ENCODE assay signal across 19 cellular contexts in the genomic region with DNA sequence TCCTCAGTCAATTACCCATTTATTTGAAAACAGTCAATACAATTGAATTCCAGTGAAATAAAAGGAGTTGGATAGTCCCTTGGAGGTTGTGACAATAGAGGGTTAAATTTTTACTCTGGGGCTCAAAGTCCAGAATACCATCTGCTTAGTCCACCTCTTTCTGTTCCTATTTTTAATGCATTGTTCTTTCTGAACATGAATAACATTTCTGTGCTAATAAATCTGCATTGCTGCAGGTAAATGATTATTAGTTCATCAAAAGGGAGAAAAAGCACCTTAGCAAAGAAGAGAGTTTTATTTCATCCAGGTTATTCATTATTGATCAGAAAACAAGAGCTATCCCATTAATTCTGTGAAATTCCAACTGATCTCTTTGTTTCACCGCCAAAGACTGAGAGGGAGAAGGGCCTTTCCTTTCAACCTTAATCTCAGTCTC.
DNase-seq lines count a peak whose midpoint lies in the region; ATAC-seq, FAIRE-seq and TF ChIP-seq lines count a peak whose summit lies in the region.
"Had no signal": no experiment of that assay in that cellular context is flagged by ENCODE, and none has a peak within 500 bp of the region (broad histone marks: within the 10 kb centered on the region; RNA-seq: fewer than 3 reads in every experiment).

No MANE protein-coding gene starts in this region.

- DNase-seq in GM18507 (ENCODE audit: extremely low spot score, insufficient read length, low read depth), result no peak
- DNase-seq in MM.1S, result peak; percentile 29
- no peak for DNase-seq in left colon
- no peak for DNase-seq in progenitor cell of endocrine pancreas (ENCODE audit: low spot score, unreplicated experiment)
- no peak for DNase-seq in dorsolateral prefrontal cortex
- DNase-seq in PC-9, result no peak
- DNase-seq: ACHN, AML-193, DMS153, H9, KBM-7, NCI-H1436, NCI-H2029 treated with DMSO at 0.1 percent for 48 hours, NCI-H510A treated with DMSO at 0.1 percent for 48 hours, RPMI8226, SJCRH30 had no signal

- H3K4me3 ChIP-seq in MM.1S (ENCODE audit: low read length) (peak overlapping the region; percentile 24), dorsolateral prefrontal cortex (no peak overlapping the region), PC-9 (no peak overlapping the region)
- H3K4me3 ChIP-seq: SJCRH30 had no signal

- peaks cover 18% of the 10 kb centered on the region for H3K9me3 Mint-ChIP-seq in progenitor cell of endocrine pancreas (ENCODE audit: low read depth)
- H3K9me3 Mint-ChIP-seq: H9 had no signal

- ATAC-seq in left colon, result peak; percentile 75
- ATAC-seq in HG02870 (IDR thresholded peaks at IDR 0.05; ENCODE audit: unreplicated experiment), result no peak

- no TSS peak for BruUV-seq in PC-9 (replicated peaks; lab: Mats Ljungman, UMichigan)

- no peaks in the 10 kb centered on the region for H3K9me3 ChIP-seq in MM.1S (replicated peaks; ENCODE audit: insufficient read depth, low read length)
- peaks cover 13% of the 10 kb centered on the region for H3K9me3 ChIP-seq in PC-9 (ENCODE audit: insufficient read depth, low read depth)

- H3K9me2 ChIP-seq in MM.1S (replicated peaks; ENCODE audit: insufficient read depth, low read length) (no peaks in the 10 kb centered on the region), PC-9 (ENCODE audit: insufficient read depth) (no peaks in the 10 kb centered on the region)

- H4K20me1 ChIP-seq in MM.1S (ENCODE audit: insufficient read depth, low read length) (no peaks in the 10 kb centered on the region), PC-9 (ENCODE audit: insufficient read depth) (no peaks in the 10 kb centered on the region)

- H3K27ac Mint-ChIP-seq in progenitor cell of endocrine pancreas, result peak overlapping the region; percentile 92
- H3K27ac Mint-ChIP-seq: CD14-positive monocyte, H9 had no signal

- peak overlapping the region; percentile 20 for H3K4me3 Mint-ChIP-seq in progenitor cell of endocrine pancreas (ENCODE audit: low read depth)
- H3K4me3 Mint-ChIP-seq: CD14-positive monocyte, H9 had no signal

- H3K27me3 ChIP-seq in MM.1S (replicated peaks; ENCODE audit: insufficient read depth, low read length) (no peaks in the 10 kb centered on the region), dorsolateral prefrontal cortex (no peaks in the 10 kb centered on the region), PC-9 (ENCODE audit: insufficient read depth, low read depth) (no peaks in the 10 kb centered on the region)
- H3K27me3 ChIP-seq: SJCRH30 had no signal

- H2AFZ ChIP-seq in MM.1S (ENCODE audit: low read length) (no peak overlapping the region; the same call in 1 of the 2 replicates), PC-9 (no peak overlapping the region)

- intact Hi-C loops in left colon (cut with DNase I, micrococcal nuclease), result no loop called here
- intact Hi-C loops in dorsolateral prefrontal cortex (cut with DNase I), result no loop called here
- intact Hi-C loops in PC-9 (cut with micrococcal nuclease; ENCODE audit: unreplicated experiment), result no loop called here

- H3K4me1 Mint-ChIP-seq in progenitor cell of endocrine pancreas (ENCODE audit: low read depth), result peaks cover 32% of the 10 kb centered on the region
- H3K4me1 Mint-ChIP-seq: CD14-positive monocyte, H9 had no signal

- H3K4me1 ChIP-seq in MM.1S (ENCODE audit: low read length) (peaks cover 67% of the 10 kb centered on the region), PC-9 (replicated peaks; ENCODE audit: insufficient read depth) (peaks cover 31% of the 10 kb centered on the region)

- peak; percentile 46 for FAIRE-seq in GM18507 (lab: Jason Lieb, UNC)

- H3K79me2 ChIP-seq in MM.1S (ENCODE audit: low read length) (no peaks in the 10 kb centered on the region), PC-9 (ENCODE audit: low read depth) (no peaks in the 10 kb centered on the region)

- H3K4me2 ChIP-seq in MM.1S (ENCODE audit: low read depth, low read length), result peak overlapping the region; percentile 79
- no peak overlapping the region for H3K4me2 ChIP-seq in PC-9

- H3F3A ChIP-seq in MM.1S (ENCODE audit: insufficient read depth, low read length), result peaks cover 30% of the 10 kb centered on the region
- peaks cover 30% of the 10 kb centered on the region for H3F3A ChIP-seq in PC-9 (ENCODE audit: insufficient read depth, low read depth)

- H3K36me3 ChIP-seq in MM.1S (replicated peaks; ENCODE audit: insufficient read depth, low read length), result no peaks in the 10 kb centered on the region
- H3K36me3 ChIP-seq in PC-9 (ENCODE audit: low read depth), result no peaks in the 10 kb centered on the region
- H3K36me3 ChIP-seq: SJCRH30 had no signal

- TF ChIP-seq CTCF in MM.1S (IDR thresholded peaks at IDR 0.05; ENCODE audit: low read length), result no peak
- no peak for TF ChIP-seq CTCF in progenitor cell of endocrine pancreas (IDR thresholded peaks at IDR 0.05; ENCODE audit: unreplicated experiment)
- no peak for TF ChIP-seq CTCF in dorsolateral prefrontal cortex (IDR thresholded peaks at IDR 0.05 in 54 of 56, conservative IDR thresholded peaks at IDR 0.05 in 2 of 56; ENCODE audit: low read depth in 1 of 56, partially characterized antibody in 56 of 56)
- no peak for TF ChIP-seq CTCF in PC-9 (conservative IDR thresholded peaks at IDR 0.05)

- H3K36me3 Mint-ChIP-seq in progenitor cell of endocrine pancreas (ENCODE audit: insufficient read depth), result peaks cover 6% of the 10 kb centered on the region
- H3K36me3 Mint-ChIP-seq: CD14-positive monocyte had no signal

- H3K27ac ChIP-seq in MM.1S (ENCODE audit: low read length) (peak overlapping the region; percentile 82), dorsolateral prefrontal cortex (no peak overlapping the region), PC-9 (no peak overlapping the region)
- H3K27ac ChIP-seq: HL-60, SJCRH30 had no signal

- no peaks in the 10 kb centered on the region for H3K27me3 Mint-ChIP-seq in progenitor cell of endocrine pancreas

- CTCF ChIA-PET in PC-9 (lab: Charles Lee), result no interaction called here

- H3K9ac ChIP-seq in MM.1S (ENCODE audit: low read length), result peak overlapping the region; percentile 41; the same call in 1 of the 2 replicates

- POLR2A ChIA-PET in PC-9 (lab: Charles Lee; ENCODE audit: unreplicated experiment), result no interaction called here
